8 cellular contexts compared by ENCODE assay signal in the genomic region with DNA sequence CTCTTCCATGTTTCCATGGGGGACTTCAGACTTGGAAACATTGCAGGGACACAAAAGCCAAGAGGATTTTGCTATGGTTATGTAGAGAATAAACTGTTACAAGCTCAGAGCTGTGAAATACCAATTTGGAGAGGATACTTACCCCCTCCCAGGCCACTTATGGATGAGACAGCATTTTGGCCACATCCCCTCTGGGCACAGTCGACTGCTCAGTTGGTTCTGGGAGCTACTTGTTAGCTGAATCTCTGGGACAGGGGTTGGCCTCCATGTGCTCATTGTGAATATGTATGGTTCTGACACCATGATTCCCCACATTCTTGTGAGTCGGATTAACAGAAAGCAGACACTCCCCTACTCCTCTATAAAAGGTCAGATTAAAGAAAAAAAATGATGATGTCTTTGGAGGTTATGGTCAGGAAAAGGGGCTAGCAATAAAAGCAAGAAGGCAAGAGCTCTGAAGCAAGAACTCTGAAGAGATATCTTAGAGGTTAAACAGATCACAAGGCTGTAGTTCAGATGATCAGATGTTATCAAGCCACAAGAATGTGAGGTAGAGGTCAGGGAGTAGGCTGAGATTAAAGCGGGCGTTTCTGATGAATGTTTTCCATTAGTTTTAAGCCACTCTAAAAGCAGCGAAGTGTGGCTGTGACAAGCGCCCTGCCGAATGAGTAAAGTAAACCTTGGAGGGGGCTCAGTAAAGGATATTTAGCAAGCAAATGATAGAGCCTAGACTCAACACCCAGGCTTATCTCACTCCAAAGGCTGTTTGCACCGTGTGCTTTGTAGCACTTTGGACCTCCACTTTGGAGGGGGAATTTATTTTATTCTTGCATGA. TPM values are rescaled to one million over a fixed set of nuclear protein-coding genes. Genes with fewer than 3 reads are reported as not detected.
DNase-seq lines count a peak whose midpoint lies in the region; ATAC-seq and TF ChIP-seq lines count a peak whose summit lies in the region.

No MANE protein-coding gene starts in this region.

- H3K4me1 Mint-ChIP-seq in activated CD4-positive, alpha-beta T cell treated with anti-CD3 and anti-CD28 coated beads for 36 hours: peaks cover 66% of the 10 kb centered on the region
- H3K4me1 Mint-ChIP-seq in activated CD8-positive, alpha-beta T cell treated with anti-CD3 and anti-CD28 coated beads for 36 hours (ENCODE audit: low read depth): peaks cover 70% of the 10 kb centered on the region

- peak; percentile 57 for ATAC-seq in activated CD4-positive, alpha-beta T cell treated with anti-CD3 and anti-CD28 coated beads for 36 hours
- ATAC-seq in activated CD8-positive, alpha-beta T cell treated with anti-CD3 and anti-CD28 coated beads for 36 hours: peak; percentile 70
- no peak for ATAC-seq in HG02870 (IDR thresholded peaks at IDR 0.05; ENCODE audit: unreplicated experiment)

- CTCF ChIA-PET in activated CD4-positive, alpha-beta T cell treated with anti-CD3 and anti-CD28 coated beads for 36 hours (lab: Charles Lee): interaction anchor here (0.7 to 1.3 kb wide), 5 partner anchors 11 to 1140 kb away, joined by 3 to 6 read pairs (median 3); no protein-coding TSS in a partner anchor
- CTCF ChIA-PET in activated CD8-positive, alpha-beta T cell treated with anti-CD3 and anti-CD28 coated beads for 36 hours (lab: Charles Lee): interaction anchor here (0.8 to 1.3 kb wide), 2 partner anchors 12 to 36 kb away, joined by 3 to 5 read pairs; no protein-coding TSS in a partner anchor

- H3K4me1 ChIP-seq in subcutaneous abdominal adipose tissue (ENCODE audit: control insufficient read depth in 5 of 5, insufficient read depth in 5 of 5, low read length in 5 of 5): peaks cover 4 to 57% (median 46%) of the 10 kb centered on the region in 5 donors

- H3K4me3 ChIP-seq in subcutaneous abdominal adipose tissue (ENCODE audit: low read depth in 1 of 5, low read length in 5 of 5): no peak overlapping the region

- peaks cover 23% of the 10 kb centered on the region for H3K36me3 Mint-ChIP-seq in activated CD4-positive, alpha-beta T cell treated with anti-CD3 and anti-CD28 coated beads for 36 hours (ENCODE audit: low read depth)
- H3K36me3 Mint-ChIP-seq in activated CD8-positive, alpha-beta T cell treated with anti-CD3 and anti-CD28 coated beads for 36 hours (ENCODE audit: low read depth): peaks cover 44% of the 10 kb centered on the region

- H3K36me3 ChIP-seq in subcutaneous abdominal adipose tissue (ENCODE audit: control insufficient read depth in 5 of 5, insufficient read depth in 5 of 5, low read length in 5 of 5): peaks cover 0 to 4% (median 3%) of the 10 kb centered on the region in 5 donors

- H3K9ac ChIP-seq in subcutaneous abdominal adipose tissue (ENCODE audit: low read length in 5 of 5): peak overlapping the region in 3 of 5 donors; percentile 49 to 57 (median 57)

- DNase-seq in activated CD4-positive, alpha-beta T cell treated with anti-CD3 and anti-CD28 coated beads for 36 hours: peak; percentile 61
- DNase-seq in activated CD4-positive, alpha-beta T cell treated with anti-CD3 and anti-CD28 coated beads for 1 hour: no peak
- peak; percentile 75 for DNase-seq in activated CD8-positive, alpha-beta T cell treated with anti-CD3 and anti-CD28 coated beads for 36 hours
- no peak for DNase-seq in inferior parietal cortex (ENCODE audit: extremely low spot score)
- no peak for DNase-seq in RKO (ENCODE audit: low spot score)

- H3K27ac Mint-ChIP-seq in activated CD4-positive, alpha-beta T cell treated with anti-CD3 and anti-CD28 coated beads for 36 hours: peak overlapping the region; percentile 84
- H3K27ac Mint-ChIP-seq in activated CD8-positive, alpha-beta T cell treated with anti-CD3 and anti-CD28 coated beads for 36 hours: peak overlapping the region; percentile 91

- H3K9me3 ChIP-seq in subcutaneous abdominal adipose tissue (ENCODE audit: control insufficient read depth in 5 of 5, low read length in 5 of 5): no peaks in the 10 kb centered on the region

- intact Hi-C loops in activated CD4-positive, alpha-beta T cell treated with anti-CD3 and anti-CD28 coated beads for 36 hours (cut with DNase I, micrococcal nuclease): loop anchor here (1.0 kb wide), 2 partner anchors 14 to 17 kb away; partner anchors contain the start of gene STAMBPL1 (in 1 of the 2)
- intact Hi-C loops in activated CD8-positive, alpha-beta T cell treated with anti-CD3 and anti-CD28 coated beads for 36 hours (cut with micrococcal nuclease): loop anchor here (5.0 kb wide), 1 partner anchor 50 kb away; no protein-coding TSS in a partner anchor

- POLR2A ChIA-PET in activated CD4-positive, alpha-beta T cell treated with anti-CD3 and anti-CD28 coated beads for 36 hours (lab: Charles Lee): interaction anchor here (0.6 kb wide), 1 partner anchor 406 kb away, joined by 3 read pairs; no protein-coding TSS in a partner anchor
- POLR2A ChIA-PET in activated CD8-positive, alpha-beta T cell treated with anti-CD3 and anti-CD28 coated beads for 36 hours (lab: Charles Lee): interaction anchor here (0.6 to 1.6 kb wide), 6 partner anchors 8 to 501 kb away, joined by 3 to 7 read pairs (median 4); no protein-coding TSS in a partner anchor

- peak overlapping the region; percentile 32 for H3K4me3 Mint-ChIP-seq in activated CD4-positive, alpha-beta T cell treated with anti-CD3 and anti-CD28 coated beads for 36 hours
- peak overlapping the region; percentile 44 for H3K4me3 Mint-ChIP-seq in activated CD8-positive, alpha-beta T cell treated with anti-CD3 and anti-CD28 coated beads for 36 hours

- no peaks in the 10 kb centered on the region for H3K27me3 Mint-ChIP-seq in activated CD4-positive, alpha-beta T cell treated with anti-CD3 and anti-CD28 coated beads for 36 hours
- H3K27me3 Mint-ChIP-seq in activated CD8-positive, alpha-beta T cell treated with anti-CD3 and anti-CD28 coated beads for 36 hours: no peaks in the 10 kb centered on the region

- H3K27ac ChIP-seq in layer of hippocampus (ENCODE audit: low read depth, low read length) (peak overlapping the region; percentile 10), subcutaneous abdominal adipose tissue (ENCODE audit: low read depth, low read length) (peak overlapping the region; percentile 87)

- no peak for TF ChIP-seq CTCF in activated CD8-positive, alpha-beta T cell treated with anti-CD3 and anti-CD28 coated beads for 36 hours (IDR thresholded peaks at IDR 0.05)

- H3K27me3 ChIP-seq in layer of hippocampus (ENCODE audit: control insufficient read depth, insufficient read depth, low read length) (no peaks in the 10 kb centered on the region), subcutaneous abdominal adipose tissue (ENCODE audit: control insufficient read depth in 5 of 5, insufficient read depth in 4 of 5, low read length in 5 of 5) (no peaks in the 10 kb centered on the region)

- H3K9me3 Mint-ChIP-seq in activated CD4-positive, alpha-beta T cell treated with anti-CD3 and anti-CD28 coated beads for 36 hours (ENCODE audit: low read depth): no peaks in the 10 kb centered on the region
- no peaks in the 10 kb centered on the region for H3K9me3 Mint-ChIP-seq in activated CD8-positive, alpha-beta T cell treated with anti-CD3 and anti-CD28 coated beads for 36 hours

RNA-seq across cellular contexts. Expression of gene STAMBPL1, which starts 17.2 kb away (rescaled TPM):
- total RNA-seq in activated CD4-positive, alpha-beta T cell treated with anti-CD3 and anti-CD28 coated beads for 36 hours: 10 to 100 TPM; 36.6 to 40.2 TPM
- 10 to 100 TPM; 71.1 to 76.5 TPM for total RNA-seq in activated CD8-positive, alpha-beta T cell treated with anti-CD3 and anti-CD28 coated beads for 36 hours

RNA-seq across cellular contexts. Expression of gene ANKRD22, which starts 45.6 kb away (rescaled TPM):
- total RNA-seq in activated CD4-positive, alpha-beta T cell treated with anti-CD3 and anti-CD28 coated beads for 36 hours: under 1 TPM; 0.37 TPM
- total RNA-seq in activated CD8-positive, alpha-beta T cell treated with anti-CD3 and anti-CD28 coated beads for 36 hours: not detected

RNA-seq across cellular contexts. Expression of gene ACTA2, which starts 55.3 kb away (rescaled TPM):
- total RNA-seq in activated CD4-positive, alpha-beta T cell treated with anti-CD3 and anti-CD28 coated beads for 36 hours: 10 to 100 TPM in 1 of 2 experiments, 1 to 10 TPM in 1; 8.5 to 10.2 TPM
- 10 to 100 TPM; 13.3 to 14.9 TPM for total RNA-seq in activated CD8-positive, alpha-beta T cell treated with anti-CD3 and anti-CD28 coated beads for 36 hours

Comparison
In these comparisons a context has a peak if more than half of its experiments do, and no peak if none do; other contexts are left out.
1. DNase-seq: peak in activated CD4-positive, alpha-beta T cell treated with anti-CD3 and anti-CD28 coated beads for 36 hours (single experiment) and activated CD8-positive, alpha-beta T cell treated with anti-CD3 and anti-CD28 coated beads for 36 hours (single experiment); none in activated CD4-positive, alpha-beta T cell treated with anti-CD3 and anti-CD28 coated beads for 1 hour (single experiment), inferior parietal cortex (single experiment) and RKO (single experiment).